Comparison of ENCODE assay signal across 1 cellular context in genomic region chr12:131066207-131066885, GRCh38.
TF ChIP-seq lines count a peak whose summit lies in the region.

No MANE protein-coding gene starts in this region.

TF ChIP-seq in GM23338, 12 proteins besides CTCF, POLR2A, EP300 and RAD21 (continued from another document):
- TF ChIP-seq REST (IDR thresholded peaks at IDR 0.05; ENCODE audit: unreplicated experiment) = no peak
- no peak for TF ChIP-seq CREB1 (CRISPR knock-in tag; IDR thresholded peaks at IDR 0.05; ENCODE audit: low read depth)
- no peak for TF ChIP-seq ZNF114 (CRISPR knock-in tag; IDR thresholded peaks at IDR 0.05)
- no peak for TF ChIP-seq ZNF462 (CRISPR knock-in tag; IDR thresholded peaks at IDR 0.05)
- TF ChIP-seq JUNB (IDR thresholded peaks at IDR 0.05; ENCODE audit: unreplicated experiment) = no peak
- TF ChIP-seq ETS1 (IDR thresholded peaks at IDR 0.05) = no peak
- no peak for TF ChIP-seq ZNF331 (CRISPR knock-in tag; IDR thresholded peaks at IDR 0.05; ENCODE audit: low read depth)
- TF ChIP-seq NANOG (IDR thresholded peaks at IDR 0.05; ENCODE audit: borderline replicate concordance) = no peak
- no peak for TF ChIP-seq EZH2 (IDR thresholded peaks at IDR 0.05; ENCODE audit: low read depth, unreplicated experiment)
- TF ChIP-seq POLR2AphosphoS5 (IDR thresholded peaks at IDR 0.05; ENCODE audit: low read depth) = no peak
